Comparison of ENCODE assay signal across 1 cellular context in genomic region chrX:55014897-55015299, GRCh38.
TF ChIP-seq lines count a peak whose summit lies in the region.

No MANE protein-coding gene starts in this region.

TF ChIP-seq in K562, 482 proteins besides CTCF, POLR2A, EP300 and RAD21 (continued from another document and continues in another):
- TF ChIP-seq, protein P1, sequence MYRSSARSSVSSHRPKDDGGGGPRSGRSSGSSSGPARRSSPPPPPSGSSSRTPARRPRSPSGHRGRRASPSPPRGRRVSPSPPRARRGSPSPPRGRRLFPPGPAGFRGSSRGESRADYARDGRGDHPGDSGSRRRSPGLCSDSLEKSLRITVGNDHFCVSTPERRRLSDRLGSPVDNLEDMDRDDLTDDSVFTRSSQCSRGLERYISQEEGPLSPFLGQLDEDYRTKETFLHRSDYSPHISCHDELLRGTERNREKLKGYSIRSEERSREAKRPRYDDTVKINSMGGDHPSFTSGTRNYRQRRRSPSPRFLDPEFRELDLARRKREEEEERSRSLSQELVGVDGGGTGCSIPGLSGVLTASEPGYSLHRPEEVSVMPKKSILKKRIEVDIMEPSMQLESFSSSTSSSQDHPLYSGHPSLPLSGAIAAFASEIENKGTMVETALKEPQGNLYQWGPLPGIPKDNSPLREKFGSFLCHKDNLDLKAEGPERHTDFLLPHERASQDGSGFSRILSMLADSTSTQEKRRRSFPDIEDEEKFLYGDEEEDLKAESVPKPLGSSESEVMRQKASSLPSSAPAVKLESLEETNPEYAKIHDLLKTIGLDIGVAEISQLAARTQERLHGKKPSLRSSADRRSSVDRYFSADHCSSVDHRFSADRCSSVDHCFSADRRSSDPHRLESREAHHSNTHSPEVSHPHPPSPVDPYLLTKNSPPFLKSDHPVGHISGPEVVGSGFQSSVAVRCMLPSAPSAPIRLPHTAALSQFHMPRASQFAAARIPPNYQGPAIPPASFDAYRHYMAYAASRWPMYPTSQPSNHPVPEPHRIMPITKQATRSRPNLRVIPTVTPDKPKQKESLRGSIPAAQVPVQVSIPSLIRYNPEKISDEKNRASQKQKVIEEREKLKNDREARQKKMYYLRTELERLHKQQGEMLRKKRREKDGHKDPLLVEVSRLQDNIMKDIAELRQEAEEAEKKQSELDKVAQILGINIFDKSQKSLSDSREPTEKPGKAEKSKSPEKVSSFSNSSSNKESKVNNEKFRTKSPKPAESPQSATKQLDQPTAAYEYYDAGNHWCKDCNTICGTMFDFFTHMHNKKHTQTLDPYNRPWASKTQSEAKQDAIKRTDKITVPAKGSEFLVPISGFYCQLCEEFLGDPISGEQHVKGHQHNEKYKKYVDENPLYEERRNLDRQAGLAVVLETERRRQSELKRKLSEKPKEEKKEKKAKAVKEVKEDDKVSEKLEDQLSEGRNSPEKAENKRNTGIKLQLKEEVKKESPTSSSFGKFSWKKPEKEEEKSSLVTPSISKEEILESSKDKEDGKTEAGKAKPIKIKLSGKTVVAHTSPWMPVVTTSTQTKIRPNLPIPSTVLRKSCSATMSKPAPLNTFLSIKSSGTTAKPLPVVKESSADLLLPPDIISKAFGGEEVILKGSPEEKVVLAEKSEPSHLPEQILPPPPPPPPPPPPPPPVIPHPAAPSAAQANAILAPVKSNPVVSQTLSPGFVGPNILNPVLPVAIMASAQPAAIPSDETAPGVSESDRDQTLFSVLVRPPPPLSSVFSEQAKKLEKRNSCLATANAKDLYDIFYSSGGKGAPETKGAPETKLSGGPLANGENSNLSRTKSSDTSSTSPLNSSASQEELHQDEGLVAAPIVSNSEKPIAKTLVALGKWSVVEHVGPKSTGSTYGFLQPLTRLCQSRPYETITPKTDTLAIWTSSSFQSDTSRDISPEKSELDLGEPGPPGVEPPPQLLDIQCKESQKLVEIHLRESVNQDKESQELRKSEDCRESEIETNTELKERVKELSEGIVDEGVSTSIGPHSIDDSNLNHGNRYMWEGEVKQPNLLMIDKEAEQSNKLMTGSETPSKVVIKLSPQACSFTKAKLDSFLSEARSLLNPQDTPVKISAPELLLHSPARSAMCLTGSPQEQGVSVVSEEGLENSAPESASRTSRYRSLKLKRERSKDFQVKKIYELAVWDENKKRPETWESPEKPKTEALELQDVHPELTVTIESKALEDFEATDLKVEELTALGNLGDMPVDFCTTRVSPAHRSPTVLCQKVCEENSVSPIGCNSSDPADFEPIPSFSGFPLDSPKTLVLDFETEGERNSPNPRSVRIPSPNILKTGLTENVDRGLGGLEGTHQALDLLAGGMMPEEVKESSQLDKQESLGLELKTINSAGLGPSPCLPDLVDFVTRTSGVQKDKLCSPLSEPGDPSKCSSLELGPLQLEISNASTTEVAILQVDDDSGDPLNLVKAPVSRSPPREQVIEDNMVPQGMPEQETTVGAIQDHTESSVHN (IDR thresholded peaks at IDR 0.05; ENCODE audit: borderline replicate concordance in 1 of 2, low read depth in 1 of 2): no peak
- TF ChIP-seq CHD4 (IDR thresholded peaks at IDR 0.05; ENCODE audit: insufficient read depth, insufficient replicate concordance, low read depth, low read length, poor library complexity, severe bottlenecking): no peak
- peak; percentile 98 for TF ChIP-seq MTA2 (IDR thresholded peaks at IDR 0.05; ENCODE audit: low read depth)
- no peak for TF ChIP-seq FOXP4 (CRISPR knock-in tag; IDR thresholded peaks at IDR 0.05; ENCODE audit: borderline replicate concordance)
- TF ChIP-seq SRF (CRISPR knock-in tag; IDR thresholded peaks at IDR 0.05): no peak
- TF ChIP-seq ETS2 (tag; IDR thresholded peaks at IDR 0.05; ENCODE audit: borderline replicate concordance, poor library complexity, severe bottlenecking): no peak
- TF ChIP-seq ELK3 (CRISPR knock-in tag; IDR thresholded peaks at IDR 0.05): no peak
- TF ChIP-seq GTF2A2 (tag; IDR thresholded peaks at IDR 0.05): no peak
- TF ChIP-seq HNRNPLL (IDR thresholded peaks at IDR 0.05; ENCODE audit: low read depth, low read length, poor library complexity, severe bottlenecking): no peak
- TF ChIP-seq TOE1 (IDR thresholded peaks at IDR 0.05; ENCODE audit: borderline replicate concordance): peak; percentile 48; the same call in 1 of the 2 replicates
- no peak for TF ChIP-seq TOE1 (CRISPR knock-in tag; IDR thresholded peaks at IDR 0.05; ENCODE audit: borderline replicate concordance, low read depth)
- TF ChIP-seq POLR2B (IDR thresholded peaks at IDR 0.05; ENCODE audit: low read depth, partially characterized antibody): no peak
- no peak for TF ChIP-seq CHD2 (IDR thresholded peaks at IDR 0.05; ENCODE audit: low read depth, low read length)
- TF ChIP-seq ZNF507 (tag; conservative IDR thresholded peaks at IDR 0.05): no peak
- peak; percentile 83 for TF ChIP-seq NFE2 (IDR thresholded peaks at IDR 0.05; ENCODE audit: low read depth)
- no peak for TF ChIP-seq TSHZ1 (CRISPR knock-in tag; IDR thresholded peaks at IDR 0.05)
- peak; percentile 82 for TF ChIP-seq MTA1 (IDR thresholded peaks at IDR 0.05; ENCODE audit: borderline replicate concordance)
- peak; percentile 99 for TF ChIP-seq TEAD4 (IDR thresholded peaks at IDR 0.05; ENCODE audit: low read length)
- TF ChIP-seq TEAD4 (CRISPR knock-in tag; IDR thresholded peaks at IDR 0.05; ENCODE audit: borderline replicate concordance): no peak
- 0 out of 2 replicates have a peak, but pooled peaks have one; percentile 60 for TF ChIP-seq LCOR (CRISPR knock-in tag; IDR thresholded peaks at IDR 0.05)
- no peak for TF ChIP-seq MLX (CRISPR knock-in tag; conservative IDR thresholded peaks at IDR 0.05)
- peak; percentile 68; the same call in 1 of the 2 replicates for TF ChIP-seq ELF4 (CRISPR knock-in tag; IDR thresholded peaks at IDR 0.05)
- TF ChIP-seq UBTF (IDR thresholded peaks at IDR 0.05; ENCODE audit: borderline replicate concordance in 1 of 2, low read depth in 2 of 2, low read length in 2 of 2): no peak
- TF ChIP-seq ZNF263 (CRISPR knock-in tag; IDR thresholded peaks at IDR 0.05; ENCODE audit: borderline replicate concordance): no peak
- no peak; the same call in 1 of the 2 replicates for TF ChIP-seq MBD2 (IDR thresholded peaks at IDR 0.05; ENCODE audit: borderline replicate concordance, low read depth)
- TF ChIP-seq KDM5B (IDR thresholded peaks at IDR 0.05; ENCODE audit: insufficient replicate concordance, low read depth, low read length): no peak
- TF ChIP-seq EGR1 (conservative IDR thresholded peaks at IDR 0.05): peak; percentile 82
- peak; percentile 90 for TF ChIP-seq BHLHE40 (IDR thresholded peaks at IDR 0.05; ENCODE audit: low read length)
- TF ChIP-seq, protein P2, sequence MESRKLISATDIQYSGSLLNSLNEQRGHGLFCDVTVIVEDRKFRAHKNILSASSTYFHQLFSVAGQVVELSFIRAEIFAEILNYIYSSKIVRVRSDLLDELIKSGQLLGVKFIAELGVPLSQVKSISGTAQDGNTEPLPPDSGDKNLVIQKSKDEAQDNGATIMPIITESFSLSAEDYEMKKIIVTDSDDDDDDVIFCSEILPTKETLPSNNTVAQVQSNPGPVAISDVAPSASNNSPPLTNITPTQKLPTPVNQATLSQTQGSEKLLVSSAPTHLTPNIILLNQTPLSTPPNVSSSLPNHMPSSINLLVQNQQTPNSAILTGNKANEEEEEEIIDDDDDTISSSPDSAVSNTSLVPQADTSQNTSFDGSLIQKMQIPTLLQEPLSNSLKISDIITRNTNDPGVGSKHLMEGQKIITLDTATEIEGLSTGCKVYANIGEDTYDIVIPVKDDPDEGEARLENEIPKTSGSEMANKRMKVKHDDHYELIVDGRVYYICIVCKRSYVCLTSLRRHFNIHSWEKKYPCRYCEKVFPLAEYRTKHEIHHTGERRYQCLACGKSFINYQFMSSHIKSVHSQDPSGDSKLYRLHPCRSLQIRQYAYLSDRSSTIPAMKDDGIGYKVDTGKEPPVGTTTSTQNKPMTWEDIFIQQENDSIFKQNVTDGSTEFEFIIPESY (CRISPR knock-in tag; IDR thresholded peaks at IDR 0.05): no peak
- TF ChIP-seq MTF1 (CRISPR knock-in tag; IDR thresholded peaks at IDR 0.05; ENCODE audit: borderline replicate concordance): no peak
- peak; percentile 61 for TF ChIP-seq MEIS2 (IDR thresholded peaks at IDR 0.05; ENCODE audit: partially characterized antibody)
- no peak for TF ChIP-seq ZNF830 (CRISPR knock-in tag; IDR thresholded peaks at IDR 0.05)
- peak; percentile 53 for TF ChIP-seq EHMT2 (IDR thresholded peaks at IDR 0.05)
- TF ChIP-seq, protein P3, sequence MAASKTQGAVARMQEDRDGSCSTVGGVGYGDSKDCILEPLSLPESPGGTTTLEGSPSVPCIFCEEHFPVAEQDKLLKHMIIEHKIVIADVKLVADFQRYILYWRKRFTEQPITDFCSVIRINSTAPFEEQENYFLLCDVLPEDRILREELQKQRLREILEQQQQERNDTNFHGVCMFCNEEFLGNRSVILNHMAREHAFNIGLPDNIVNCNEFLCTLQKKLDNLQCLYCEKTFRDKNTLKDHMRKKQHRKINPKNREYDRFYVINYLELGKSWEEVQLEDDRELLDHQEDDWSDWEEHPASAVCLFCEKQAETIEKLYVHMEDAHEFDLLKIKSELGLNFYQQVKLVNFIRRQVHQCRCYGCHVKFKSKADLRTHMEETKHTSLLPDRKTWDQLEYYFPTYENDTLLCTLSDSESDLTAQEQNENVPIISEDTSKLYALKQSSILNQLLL (CRISPR knock-in tag; IDR thresholded peaks at IDR 0.05; ENCODE audit: borderline replicate concordance): no peak
- TF ChIP-seq ZKSCAN8 (CRISPR knock-in tag; IDR thresholded peaks at IDR 0.05): peak; percentile 83
- no peak; the same call in 1 of the 2 replicates for TF ChIP-seq DDX20 (tag; IDR thresholded peaks at IDR 0.05; ENCODE audit: low read depth)
- TF ChIP-seq CEBPG (CRISPR knock-in tag; IDR thresholded peaks at IDR 0.05): no peak
- TF ChIP-seq CEBPG (tag; conservative IDR thresholded peaks at IDR 0.05 in 1 of 2, IDR thresholded peaks at IDR 0.05 in 1 of 2): no peak
- TF ChIP-seq ZNF175 (CRISPR knock-in tag; IDR thresholded peaks at IDR 0.05; ENCODE audit: low read depth): peak; percentile 90
- TF ChIP-seq NR3C1 (CRISPR knock-in tag; IDR thresholded peaks at IDR 0.05): no peak
- no peak for TF ChIP-seq ZNF444 (CRISPR knock-in tag; IDR thresholded peaks at IDR 0.05)
- no peak; the same call in 1 of the 2 replicates for TF ChIP-seq HLTF (IDR thresholded peaks at IDR 0.05)
